In genomic region chr17:37025241-37025640, GRCh38 we compare ENCODE assay signal across 28 cellular contexts.
DNase-seq lines count a peak whose midpoint lies in the region; ATAC-seq and TF ChIP-seq lines count a peak whose summit lies in the region.
"Had no signal": no experiment of that assay in that cellular context is flagged by ENCODE, and none has a peak within 500 bp of the region (broad histone marks: within the 10 kb centered on the region; RNA-seq: fewer than 3 reads in every experiment).

No MANE protein-coding gene starts in this region.

- H3K79me2 ChIP-seq in GM23338 (replicated peaks; ENCODE audit: insufficient read depth), result no peaks in the 10 kb centered on the region

- H3K4me3 Mint-ChIP-seq in activated T-cell treated with anti-CD3 and anti-CD28 coated beads, Interleukin-2, amount 50 U/mL, for 24 hours, result no peak overlapping the region
- H3K4me3 Mint-ChIP-seq in activated T-cell treated with anti-CD3 and anti-CD28 coated beads, Interleukin-2, amount 50 U/mL, for 4 hours, result no peak overlapping the region
- H3K4me3 Mint-ChIP-seq in GM23338 (no peak overlapping the region), nephron progenitor cell (no peak overlapping the region)
- peak overlapping the region; percentile 30 for H3K4me3 Mint-ChIP-seq in activated T-helper 17 cell treated with anti-CD3 and anti-CD28 coated beads, Interleukin-2, amount 50 U/mL, for 72 hours
- H3K4me3 Mint-ChIP-seq: activated naive CD8-positive, alpha-beta T cell; T-helper 1 cell treated with Interleukin-12 subunit alpha and Interleukin-12 subunit beta and Interleukin-4 antibody, amounts not matched to agents 30 μg/mL and 1 μg/mL, for 36 hours had no signal

- intact Hi-C loops in prostate gland (cut with DNase I), result no loop called here

- peak overlapping the region; percentile 79 for H3K27ac Mint-ChIP-seq in activated T-cell treated with anti-CD3 and anti-CD28 coated beads, Interleukin-2, amount 50 U/mL, for 24 hours
- peak overlapping the region; percentile 4 for H3K27ac Mint-ChIP-seq in GM23338
- H3K27ac Mint-ChIP-seq in activated T-helper 17 cell treated with anti-CD3 and anti-CD28 coated beads, Interleukin-2, amount 50 U/mL, for 72 hours, result peak overlapping the region; percentile 18
- H3K27ac Mint-ChIP-seq in nephron progenitor cell, result peak overlapping the region; percentile 52
- H3K27ac Mint-ChIP-seq: activated naive CD8-positive, alpha-beta T cell; progenitor cell of endocrine pancreas had no signal

- H3K27me3 ChIP-seq in GM23338 (ENCODE audit: insufficient read depth) (no peaks in the 10 kb centered on the region), prostate gland (replicated peaks; ENCODE audit: insufficient read depth) (no peaks in the 10 kb centered on the region), BE2C (no peaks in the 10 kb centered on the region)
- H3K27me3 ChIP-seq: ascending aorta, cardiac muscle cell, transverse colon had no signal

- H3K9me3 Mint-ChIP-seq in activated T-cell treated with anti-CD3 and anti-CD28 coated beads, Interleukin-2, amount 50 U/mL, for 24 hours, result no peaks in the 10 kb centered on the region
- no peaks in the 10 kb centered on the region for H3K9me3 Mint-ChIP-seq in activated T-cell treated with anti-CD3 and anti-CD28 coated beads, Interleukin-2, amount 50 U/mL, for 4 hours
- H3K9me3 Mint-ChIP-seq in GM23338, result no peaks in the 10 kb centered on the region
- H3K9me3 Mint-ChIP-seq in activated T-helper 17 cell treated with anti-CD3 and anti-CD28 coated beads, Interleukin-2, amount 50 U/mL, for 72 hours, result no peaks in the 10 kb centered on the region
- H3K9me3 Mint-ChIP-seq in nephron progenitor cell, result no peaks in the 10 kb centered on the region
- H3K9me3 Mint-ChIP-seq: T-helper 1 cell treated with Interleukin-12 subunit alpha and Interleukin-12 subunit beta and Interleukin-4 antibody, amounts not matched to agents 30 μg/mL and 1 μg/mL, for 36 hours had no signal

- H3K4me3 ChIP-seq in GM23338, result no peak overlapping the region
- H3K4me3 ChIP-seq in prostate gland, result no peak overlapping the region
- H3K4me3 ChIP-seq in BE2C (ENCODE audit: low read depth, low read length), result no peak overlapping the region
- H3K4me3 ChIP-seq: ascending aorta, cardiac muscle cell, SK-N-MC, transverse colon had no signal

- DNase-seq in activated T-cell treated with anti-CD3 and anti-CD28 coated beads, Interleukin-2, amount 50 U/mL, for 24 hours, result no peak
- no peak for DNase-seq in activated T-cell treated with anti-CD3 and anti-CD28 coated beads, Interleukin-2, amount 50 U/mL, for 4 hours
- DNase-seq in GM23338 (ENCODE audit: low spot score) (peak; percentile 31), nephron progenitor cell (no peak), prostate gland (ENCODE audit: low spot score) (no peak), BE2C (no peak)
- DNase-seq: cortex of kidney; effector memory CD4-positive, alpha-beta T cell; glutamatergic neuron; islet precursor cell; Karpas-422; left ventricle myocardium superior; NCI-H1417; NCI-H2029; NCI-H510A treated with DMSO at 0.1 percent for 48 hours; OCI-M1; stimulated activated CD4-positive, alpha-beta T cell treated with anti-CD3 and anti-CD28 coated beads, Interleukin-2, amount 100 ng/mL, for 48 hours; transverse colon had no signal

- TF ChIP-seq CTCF in GM23338 (conservative IDR thresholded peaks at IDR 0.05; ENCODE audit: low read depth in 2 of 2) (no peak), nephron progenitor cell (IDR thresholded peaks at IDR 0.05) (no peak), prostate gland (IDR thresholded peaks at IDR 0.05) (no peak), BE2C (IDR thresholded peaks at IDR 0.05; ENCODE audit: low read depth, low read length) (no peak)

- no peak overlapping the region for H2AFZ ChIP-seq in GM23338

- TF ChIP-seq POLR2A in prostate gland (IDR thresholded peaks at IDR 0.05), result no peak

- H3K9me3 ChIP-seq in prostate gland (no peaks in the 10 kb centered on the region), BE2C (no peaks in the 10 kb centered on the region)
- H3K9me3 ChIP-seq: ascending aorta, transverse colon had no signal

- no peak overlapping the region for H3K4me2 ChIP-seq in GM23338

- H3K27me3 Mint-ChIP-seq in activated T-cell treated with anti-CD3 and anti-CD28 coated beads, Interleukin-2, amount 50 U/mL, for 24 hours, result no peaks in the 10 kb centered on the region
- H3K27me3 Mint-ChIP-seq in activated T-cell treated with anti-CD3 and anti-CD28 coated beads, Interleukin-2, amount 50 U/mL, for 4 hours (ENCODE audit: low read depth), result no peaks in the 10 kb centered on the region
- H3K27me3 Mint-ChIP-seq in GM23338 (ENCODE audit: insufficient read depth, low read depth, poor library complexity) (no peaks in the 10 kb centered on the region), nephron progenitor cell (ENCODE audit: low read depth, poor library complexity) (no peaks in the 10 kb centered on the region)
- H3K27me3 Mint-ChIP-seq in activated T-helper 17 cell treated with anti-CD3 and anti-CD28 coated beads, Interleukin-2, amount 50 U/mL, for 72 hours, result no peaks in the 10 kb centered on the region
- H3K27me3 Mint-ChIP-seq: activated naive CD8-positive, alpha-beta T cell; progenitor cell of endocrine pancreas had no signal

- WGBS in prostate gland, result 56% methylated on average over 8 of the region's 8 CpGs

- H4K20me1 ChIP-seq in GM23338 (replicated peaks; ENCODE audit: insufficient read depth), result no peaks in the 10 kb centered on the region

- H3K4me1 ChIP-seq in GM23338 (ENCODE audit: insufficient read depth) (peaks cover 7% of the 10 kb centered on the region; the same call in 1 of the 2 replicates), prostate gland (replicated peaks) (no peaks in the 10 kb centered on the region), BE2C (peaks cover 24% of the 10 kb centered on the region)
- H3K4me1 ChIP-seq: ascending aorta, transverse colon had no signal

- ATAC-seq in activated T-cell treated with anti-CD3 and anti-CD28 coated beads, Interleukin-2, amount 50 U/mL, for 4 hours, result no peak
- ATAC-seq in GM23338 (peak; percentile 55), GM21717 (IDR thresholded peaks at IDR 0.05; ENCODE audit: unreplicated experiment) (no peak)
- ATAC-seq in activated T-helper 17 cell treated with anti-CD3 and anti-CD28 coated beads, Interleukin-2, amount 50 U/mL, for 72 hours (replicated peaks), result peak; percentile 9
- ATAC-seq: HepG2, left ventricle myocardium superior, sciatic nerve had no signal

- H3K27ac ChIP-seq in GM23338 (ENCODE audit: low read depth), result peak overlapping the region; percentile 58; the same call in 1 of the 2 replicates
- H3K27ac ChIP-seq in prostate gland, result no peak overlapping the region
- H3K27ac ChIP-seq: ascending aorta, cardiac muscle cell, SK-N-MC, transverse colon had no signal

- no peaks in the 10 kb centered on the region for H3F3A ChIP-seq in GM23338 (replicated peaks; ENCODE audit: low read depth)

- H3K9me2 ChIP-seq in GM23338 (ENCODE audit: insufficient read depth), result no peaks in the 10 kb centered on the region

- H3K36me3 ChIP-seq in GM23338 (ENCODE audit: insufficient read depth) (no peaks in the 10 kb centered on the region), prostate gland (no peaks in the 10 kb centered on the region), BE2C (peaks cover 8% of the 10 kb centered on the region)
- H3K36me3 ChIP-seq: cardiac muscle cell, transverse colon had no signal

- peaks cover 62% of the 10 kb centered on the region for H3K36me3 Mint-ChIP-seq in activated T-cell treated with anti-CD3 and anti-CD28 coated beads, Interleukin-2, amount 50 U/mL, for 24 hours (ENCODE audit: low read depth)
- H3K36me3 Mint-ChIP-seq in activated T-cell treated with anti-CD3 and anti-CD28 coated beads, Interleukin-2, amount 50 U/mL, for 4 hours (ENCODE audit: insufficient read depth), result peaks cover 17% of the 10 kb centered on the region
- 0 out of 3 replicates have a peak, but pooled peaks cover 2% of the 10 kb centered on the region for H3K36me3 Mint-ChIP-seq in GM23338 (ENCODE audit: low read depth)
- peaks cover 66% of the 10 kb centered on the region for H3K36me3 Mint-ChIP-seq in activated T-helper 17 cell treated with anti-CD3 and anti-CD28 coated beads, Interleukin-2, amount 50 U/mL, for 72 hours (ENCODE audit: low read depth)
- peaks cover 28% of the 10 kb centered on the region for H3K36me3 Mint-ChIP-seq in nephron progenitor cell (ENCODE audit: low read depth)

- H3K4me1 Mint-ChIP-seq in activated T-cell treated with anti-CD3 and anti-CD28 coated beads, Interleukin-2, amount 50 U/mL, for 24 hours (ENCODE audit: low read depth), result peaks cover 30% of the 10 kb centered on the region
- peaks cover 23% of the 10 kb centered on the region for H3K4me1 Mint-ChIP-seq in activated T-cell treated with anti-CD3 and anti-CD28 coated beads, Interleukin-2, amount 50 U/mL, for 4 hours (ENCODE audit: low read depth)
- H3K4me1 Mint-ChIP-seq in GM23338 (peaks cover 8% of the 10 kb centered on the region), nephron progenitor cell (peaks cover 22% of the 10 kb centered on the region)
- peaks cover 28% of the 10 kb centered on the region for H3K4me1 Mint-ChIP-seq in activated T-helper 17 cell treated with anti-CD3 and anti-CD28 coated beads, Interleukin-2, amount 50 U/mL, for 72 hours

TF ChIP-seq in GM23338, 12 proteins besides CTCF, POLR2A, EP300 and RAD21 (continues in another document):
- TF ChIP-seq REST (IDR thresholded peaks at IDR 0.05; ENCODE audit: unreplicated experiment), result no peak
- no peak for TF ChIP-seq ZNF114 (CRISPR knock-in tag; IDR thresholded peaks at IDR 0.05)
- no peak for TF ChIP-seq STAT1 (IDR thresholded peaks at IDR 0.05; ENCODE audit: unreplicated experiment)

Comparison
In these comparisons a context has a peak if more than half of its experiments do, and no peak if none do; other contexts are left out.
1. H3K27ac Mint-ChIP-seq: peak in every context shown above with its lines; median percentile 79 in activated T-cell treated with anti-CD3 and anti-CD28 coated beads, Interleukin-2, amount 50 U/mL, for 24 hours; 52 in nephron progenitor cell; 18 in activated T-helper 17 cell treated with anti-CD3 and anti-CD28 coated beads, Interleukin-2, amount 50 U/mL, for 72 hours; 4 in GM23338.
2. ATAC-seq: peak in GM23338 (single experiment) and activated T-helper 17 cell treated with anti-CD3 and anti-CD28 coated beads, Interleukin-2, amount 50 U/mL, for 72 hours (single experiment); none in activated T-cell treated with anti-CD3 and anti-CD28 coated beads, Interleukin-2, amount 50 U/mL, for 4 hours (0 of 2) and GM21717 (single experiment).